ENCODE assay signal across 31 cellular contexts in genomic region chr20:61508301-61508700, GRCh38.
"Had no signal": no experiment of that assay in that cellular context is flagged by ENCODE, and none has a peak within 500 bp of the region (broad histone marks: within the 10 kb centered on the region; RNA-seq: fewer than 3 reads in every experiment).

No MANE protein-coding gene starts in this region.

- H3K27ac Mint-ChIP-seq: immature natural killer cell; nephron; progenitor cell of endocrine pancreas; stimulated activated naive B cell treated with anti-CD40 and anti-IgM and Interleukin-4, amounts not matched to agents 10 μg/mL and 1 μg/mL and 100 μg/mL, for 72 hours had no signal

- ATAC-seq: left colon; left lung; mucosa of descending colon; naive thymus-derived CD8-positive, alpha-beta T cell; sciatic nerve; stimulated activated naive B cell treated with anti-CD40 and anti-IgM and Interleukin-4, amounts not matched to agents 10 μg/mL and 1 μg/mL and 100 μg/mL, for 72 hours; stimulated activated naive CD8-positive, alpha-beta T cell treated with anti-CD3 and anti-CD28 coated beads, Interleukin-15, Interleukin-2, amounts not matched to agents 100 U/mL and 50 U/mL, for 24 hours had no signal

- H3K27me3 ChIP-seq: neutrophil, right atrium auricular region, testis, thyroid gland, transverse colon, upper lobe of left lung had no signal

- H3K4me1 ChIP-seq: left lung, parathyroid adenoma, right atrium auricular region, stomach, testis, thyroid gland, transverse colon, upper lobe of left lung had no signal

- H3K27ac ChIP-seq: left lung, neutrophil, parathyroid adenoma, right atrium auricular region, skin epidermis, stomach, testis, thyroid gland, transverse colon, upper lobe of left lung had no signal

- H3K9me3 ChIP-seq: left lung, mucosa of descending colon, neutrophil, right atrium auricular region, stomach, testis, thyroid gland, transverse colon, upper lobe of left lung had no signal

- DNase-seq: hypothalamus; immature natural killer cell; kidney; left colon; left lung; midbrain; mucosa of descending colon; naive thymus-derived CD8-positive, alpha-beta T cell; occipital lobe; stimulated activated CD4-positive, alpha-beta T cell treated with anti-CD3 and anti-CD28 coated beads, Interleukin-12 subunit alpha, Interleukin-12 subunit beta, amount 100 ng/mL, for 4 hours; stimulated activated CD4-positive, alpha-beta T cell treated with anti-CD3 and anti-CD28 coated beads, Interleukin-15, amount 100 ng/mL, for 24 hours; stimulated activated CD4-positive, alpha-beta T cell treated with anti-CD3 and anti-CD28 coated beads, Interleukin-2, amount 100 ng/mL, for 24 hours; stimulated activated CD4-positive, alpha-beta T cell treated with anti-CD3 and anti-CD28 coated beads, Interleukin-4, amount 100 ng/mL, for 1 hour; stimulated activated naive B cell treated with anti-CD40 and anti-IgM and Interleukin-4, amounts not matched to agents 10 μg/mL and 1 μg/mL and 100 μg/mL, for 72 hours; stimulated activated naive CD8-positive, alpha-beta T cell treated with anti-CD3 and anti-CD28 coated beads, Interleukin-15, Interleukin-2, amounts not matched to agents 100 U/mL and 50 U/mL, for 24 hours; stomach; testis; thyroid gland; transverse colon; upper lobe of left lung had no signal

- H2AFZ ChIP-seq: parathyroid adenoma had no signal

- H3K79me2 ChIP-seq: parathyroid adenoma had no signal

- FAIRE-seq: islet of Langerhans, kidney, urothelium cell line had no signal

- H3K9me3 Mint-ChIP-seq: immature natural killer cell; naive thymus-derived CD8-positive, alpha-beta T cell; nephron; neural crest cell had no signal

- H3K27me3 Mint-ChIP-seq: stimulated activated naive B cell treated with anti-CD40 and anti-IgM and Interleukin-4, amounts not matched to agents 10 μg/mL and 1 μg/mL and 100 μg/mL, for 72 hours had no signal

- H3K4me1 Mint-ChIP-seq: immature natural killer cell; naive thymus-derived CD8-positive, alpha-beta T cell; nephron; stimulated activated naive B cell treated with anti-CD40 and anti-IgM and Interleukin-4, amounts not matched to agents 10 μg/mL and 1 μg/mL and 100 μg/mL, for 72 hours had no signal

- H3K36me3 Mint-ChIP-seq: immature natural killer cell; naive thymus-derived CD8-positive, alpha-beta T cell; stimulated activated naive B cell treated with anti-CD40 and anti-IgM and Interleukin-4, amounts not matched to agents 10 μg/mL and 1 μg/mL and 100 μg/mL, for 72 hours had no signal

- H3K36me3 ChIP-seq: left lung, neutrophil, right atrium auricular region, stomach, thyroid gland, transverse colon, upper lobe of left lung had no signal

- H3K9ac ChIP-seq: parathyroid adenoma had no signal

- H3K4me3 ChIP-seq: left lung, lung, mucosa of descending colon, right atrium auricular region, skin epidermis, stomach, testis, thyroid gland, transverse colon, upper lobe of left lung had no signal

- H3K4me3 Mint-ChIP-seq: immature natural killer cell; naive thymus-derived CD8-positive, alpha-beta T cell; nephron; neural crest cell; stimulated activated naive B cell treated with anti-CD40 and anti-IgM and Interleukin-4, amounts not matched to agents 10 μg/mL and 1 μg/mL and 100 μg/mL, for 72 hours had no signal
